8 cellular contexts compared by ENCODE assay signal in genomic region chr12:121399391-121400331, GRCh38. TPM values are rescaled to one million over a fixed set of nuclear protein-coding genes. Genes with fewer than 3 reads are reported as not detected.
A peak's percentile ranks its signal among the peaks of the same experiment; 100 is the strongest.
DNase-seq lines count a peak whose midpoint lies in the region; ATAC-seq and TF ChIP-seq lines count a peak whose summit lies in the region.

A gene with protein sequence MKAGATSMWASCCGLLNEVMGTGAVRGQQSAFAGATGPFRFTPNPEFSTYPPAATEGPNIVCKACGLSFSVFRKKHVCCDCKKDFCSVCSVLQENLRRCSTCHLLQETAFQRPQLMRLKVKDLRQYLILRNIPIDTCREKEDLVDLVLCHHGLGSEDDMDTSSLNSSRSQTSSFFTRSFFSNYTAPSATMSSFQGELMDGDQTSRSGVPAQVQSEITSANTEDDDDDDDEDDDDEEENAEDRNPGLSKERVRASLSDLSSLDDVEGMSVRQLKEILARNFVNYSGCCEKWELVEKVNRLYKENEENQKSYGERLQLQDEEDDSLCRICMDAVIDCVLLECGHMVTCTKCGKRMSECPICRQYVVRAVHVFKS (plus strand): TSS chr12:121400118. CDS start chr12:121400213, 95 bp downstream.

- H3K27ac ChIP-seq in HUES64 (ENCODE audit: low read depth, low read length): peak within 1 kb of the TSS; percentile 88
- peak within 1 kb of the TSS; percentile 39 for H3K27ac ChIP-seq in OCI-LY1 (ENCODE audit: low read depth, low read length, poor library complexity, severe bottlenecking)
- peak within 1 kb of the TSS; percentile 92 for H3K27ac ChIP-seq in mesodermal cell (ENCODE audit: low read depth, low read length, severe bottlenecking)

- H3K9ac ChIP-seq in HUES64 (ENCODE audit: low read depth, low read length) (peak within 1 kb of the TSS; percentile 88), OCI-LY1 (ENCODE audit: low read length) (peak within 1 kb of the TSS; percentile 90)

- H2AFZ ChIP-seq in OCI-LY1 (ENCODE audit: low read length): 0 out of 2 replicates have a peak within 1 kb of the TSS, but pooled peaks have one; percentile 17

- under 1% methylated on average over 77 of the region's 77 CpGs for WGBS in HUES64
- WGBS in mesodermal cell (ENCODE audit: insufficient coverage in 2 of 2), 2 experiments: 0 to 1% methylated on average over 53 to 56 of the region's 77 CpGs

- H3K4me1 ChIP-seq in HUES64 (ENCODE audit: insufficient read depth, low read length) (peaks cover 11% of the 10 kb centered on the region), OCI-LY1 (ENCODE audit: insufficient read depth, low read length, severe bottlenecking) (peaks cover 33% of the 10 kb centered on the region), mesodermal cell (ENCODE audit: control insufficient read depth, insufficient read depth, low read length, poor library complexity, severe bottlenecking) (peaks cover 7% of the 10 kb centered on the region)

- peak within 1 kb of the TSS; percentile 72 for H3K4me3 Mint-ChIP-seq in Calu3 (ENCODE audit: low read depth, unreplicated experiment)

- no peaks in the 10 kb centered on the region for H3K9me3 Mint-ChIP-seq in Calu3 (ENCODE audit: low read depth, unreplicated experiment)

- no peaks in the 10 kb centered on the region for H3K27me3 Mint-ChIP-seq in Calu3 (ENCODE audit: unreplicated experiment)

- H3K36me3 Mint-ChIP-seq in Calu3 (ENCODE audit: insufficient read depth, unreplicated experiment): peaks cover 39% of the 10 kb centered on the region

- no peaks in the 10 kb centered on the region for H4K20me1 ChIP-seq in OCI-LY1 (ENCODE audit: insufficient read depth, low read length)

- in situ Hi-C loops in endometrial microvascular endothelial cells (cut with HindIII; ENCODE audit: inconsistent ontology term, low pct_unique_long_range_greater_than_20kb, low sequenced_read_pairs): no loop called here

- peak within 1 kb of the TSS; percentile 45 for H3K27ac Mint-ChIP-seq in Calu3 (ENCODE audit: unreplicated experiment)

- CTCF ChIA-PET in Calu3 (lab: Charles Lee): interaction anchor here (0.6 to 2.7 kb wide), 6 partner anchors 11 to 384 kb away, joined by 3 to 11 read pairs (median 4); no protein-coding TSS in a partner anchor

- ATAC-seq in GM21447 (IDR thresholded peaks at IDR 0.05; ENCODE audit: unreplicated experiment): peak; percentile 88

- H3K9me2 ChIP-seq in OCI-LY1 (ENCODE audit: low read depth, low read length): no peaks in the 10 kb centered on the region

- peaks cover 9% of the 10 kb centered on the region for H3K4me1 Mint-ChIP-seq in Calu3 (ENCODE audit: low read depth, unreplicated experiment)

- peak within 1 kb of the TSS; percentile 98 for H3K4me2 ChIP-seq in OCI-LY1 (ENCODE audit: low read length)

- intact Hi-C loops in Calu3 (cut with micrococcal nuclease; ENCODE audit: unreplicated experiment): loop anchor here (5.0 kb wide), 2 partner anchors 47 to 67 kb away; partner anchors contain the start of gene ANAPC5

- H3K9me3 ChIP-seq in HUES64 (ENCODE audit: insufficient read depth, low read depth, low read length) (no peaks in the 10 kb centered on the region), OCI-LY1 (ENCODE audit: low read length) (no peaks in the 10 kb centered on the region), mesodermal cell (ENCODE audit: control insufficient read depth, low read length) (no peaks in the 10 kb centered on the region)

- H3K36me3 ChIP-seq in HUES64 (ENCODE audit: insufficient read depth, low read length): peaks cover 17% of the 10 kb centered on the region
- H3K36me3 ChIP-seq in OCI-LY1 (ENCODE audit: insufficient read depth, low read length): peaks cover 21% of the 10 kb centered on the region
- peaks cover 14% of the 10 kb centered on the region for H3K36me3 ChIP-seq in mesodermal cell (ENCODE audit: control insufficient read depth, insufficient read depth, low read length)

- TSS peak; percentile 94 for BruUV-seq in Calu3 (replicated peaks; lab: Mats Ljungman, UMichigan)

- no peaks in the 10 kb centered on the region for H3K27me3 ChIP-seq in HUES64 (ENCODE audit: insufficient read depth, low read length)
- no peaks in the 10 kb centered on the region for H3K27me3 ChIP-seq in OCI-LY1 (ENCODE audit: insufficient read depth, low read length)

- no peak for TF ChIP-seq CTCF in Calu3 (IDR thresholded peaks at IDR 0.05; ENCODE audit: unreplicated experiment)
- no peak for TF ChIP-seq CTCF in OCI-LY1 (IDR thresholded peaks at IDR 0.05; ENCODE audit: low read length)

- peak; percentile 99 for DNase-seq in Calu3
- DNase-seq in activated CD8-positive, alpha-beta memory T cell treated with anti-CD3 and anti-CD28 coated beads, Interleukin-2, amount 50 U/mL, for 4 hours: peak; percentile 97
- peak; percentile 95 to 96 for DNase-seq in stimulated activated CD8-positive, alpha-beta memory T cell treated with anti-CD3 and anti-CD28 coated beads, Interleukin-15, amount 100 ng/mL, for 4 hours (ENCODE audit: low read depth in 2 of 2)

- peaks cover 32% of the 10 kb centered on the region for H3K79me2 ChIP-seq in OCI-LY1 (ENCODE audit: insufficient read depth, low read length)

- H3F3A ChIP-seq in OCI-LY1 (ENCODE audit: insufficient read depth, low read length): no peaks in the 10 kb centered on the region

- peak within 1 kb of the TSS; percentile 81 for H3K4me3 ChIP-seq in HUES64 (ENCODE audit: low read length)
- peak within 1 kb of the TSS; percentile 96 for H3K4me3 ChIP-seq in OCI-LY1 (ENCODE audit: low read depth, low read length, poor library complexity, severe bottlenecking)
- H3K4me3 ChIP-seq in mesodermal cell (ENCODE audit: extremely low read depth, insufficient read depth, low read length, poor library complexity, severe bottlenecking): peak within 1 kb of the TSS; percentile 90

RNA-seq across cellular contexts. Expression of the gene that starts here (rescaled TPM):
- total RNA-seq in Calu3 (2022): 79.5 and 82.0 TPM in 2 replicates
- 40.4 TPM for polyA plus RNA-seq in HUES64 (2013, experiment 1 of 2)
- 38.6 TPM for polyA plus RNA-seq in HUES64 (2013, experiment 2 of 2)
- total RNA-seq in endometrial microvascular endothelial cells (ENCODE audit: inconsistent ontology term): 65.5 TPM
- polyA plus RNA-seq in mesodermal cell (2013, experiment 1 of 2): 29.9 TPM
- 26.9 TPM for polyA plus RNA-seq in mesodermal cell (2013, experiment 2 of 2)

Comparison
In these comparisons a context has a peak if more than half of its experiments do, and no peak if none do; other contexts are left out.
1. Peak in every context shown above with its lines: DNase-seq, ATAC-seq, H3K4me3 ChIP-seq and H3K27ac ChIP-seq.
2. H3K27ac ChIP-seq: peak in every context shown above with its lines; median percentile 92 in mesodermal cell; 88 in HUES64; 39 in OCI-LY1.